ENCODE assay signal across 10 cellular contexts in the genomic region with DNA sequence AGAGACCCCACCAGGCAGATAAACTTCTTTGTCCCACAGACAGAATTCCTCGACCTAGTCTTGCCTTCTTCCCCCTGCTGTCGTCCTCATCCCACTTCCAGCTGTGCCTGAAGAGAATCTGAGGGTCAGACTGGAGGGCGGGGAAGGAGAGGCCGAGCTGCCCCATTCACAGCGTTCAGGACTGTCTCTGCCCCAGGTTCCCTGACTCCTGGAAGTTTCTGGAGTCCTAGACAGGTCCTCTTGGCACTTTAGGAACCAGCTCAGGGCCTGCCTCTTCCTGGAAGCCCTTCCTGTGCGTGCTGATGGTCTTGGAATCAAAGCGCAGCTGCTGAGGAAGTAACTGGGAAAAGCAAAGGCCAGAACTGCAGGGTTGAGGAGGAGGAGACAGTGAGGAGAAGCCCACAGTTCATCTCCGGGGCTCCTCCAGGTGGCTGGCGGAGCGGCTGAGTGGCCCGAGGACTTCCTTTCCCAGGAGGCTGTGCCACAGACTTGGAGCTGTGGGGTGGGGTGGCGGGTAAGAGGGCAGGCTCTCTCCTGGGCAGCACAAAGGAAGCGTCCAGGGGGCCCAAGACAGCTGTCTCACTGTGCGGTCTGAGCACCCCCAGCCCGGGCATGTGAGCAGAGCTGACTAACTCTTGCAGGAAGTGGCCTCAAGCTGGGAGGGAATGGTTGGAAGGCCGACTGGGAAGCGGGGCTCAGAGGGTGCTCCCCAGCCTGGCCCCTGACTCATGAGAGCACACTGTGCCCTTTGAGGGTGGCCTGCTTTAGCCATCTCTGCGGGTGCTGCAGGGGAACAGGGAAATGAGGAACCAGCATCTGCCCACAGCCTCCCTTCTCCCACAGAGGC. TPM values are rescaled to one million over a fixed set of nuclear protein-coding genes. Genes with fewer than 3 reads are reported as not detected.
DNase-seq lines count a peak whose midpoint lies in the region; ATAC-seq, FAIRE-seq and TF ChIP-seq lines count a peak whose summit lies in the region.
"Had no signal": no experiment of that assay in that cellular context is flagged by ENCODE, and none has a peak within 500 bp of the region (broad histone marks: within the 10 kb centered on the region; RNA-seq: fewer than 3 reads in every experiment).

No MANE protein-coding gene starts in this region.

- no peak overlapping the region for H4K12ac ChIP-seq in trophoblast cell (ENCODE audit: low read depth, low read length)

- peaks cover 2% of the 10 kb centered on the region for H3K27me3 Mint-ChIP-seq in T-helper 2 cell treated with Interferon-gamma antibody and Interleukin-4, amounts not matched to agents 5 μg/mL and 100 μg/mL, for 36 hours (ENCODE audit: low read depth)
- H3K27me3 Mint-ChIP-seq: activated naive CD4-positive, alpha-beta T cell treated with anti-CD3 and anti-CD28 coated beads, Interleukin-2, amount 50 U/mL, for 24 hours had no signal

- peak overlapping the region; percentile 99 for H3K27ac ChIP-seq in RWPE1
- no peak overlapping the region for H3K27ac ChIP-seq in trophoblast cell (ENCODE audit: low read depth, low read length)
- H3K27ac ChIP-seq in spleen, result peak overlapping the region in 3 of 8 donors; percentile 3 to 42 (median 10)

- peak overlapping the region; percentile 17 for H3K14ac ChIP-seq in trophoblast cell (ENCODE audit: low read length)

- H3K4ac ChIP-seq in trophoblast cell (ENCODE audit: low read depth, low read length), result no peak overlapping the region

- no peak for ATAC-seq in HG02571 (IDR thresholded peaks at IDR 0.05; ENCODE audit: unreplicated experiment)

- H3K27me3 ChIP-seq in trophoblast cell (ENCODE audit: insufficient read depth, low read length) (no peaks in the 10 kb centered on the region), spleen (replicated peaks in 1 of 7) (no peaks in the 10 kb centered on the region)
- H3K27me3 ChIP-seq: foreskin keratinocyte had no signal

- H3K9me3 Mint-ChIP-seq in T-helper 2 cell treated with Interferon-gamma antibody and Interleukin-4, amounts not matched to agents 5 μg/mL and 100 μg/mL, for 36 hours, result no peaks in the 10 kb centered on the region
- H3K9me3 Mint-ChIP-seq: activated naive CD4-positive, alpha-beta T cell treated with anti-CD3 and anti-CD28 coated beads, Interleukin-2, amount 50 U/mL, for 24 hours had no signal

- no peak overlapping the region for H2BK5ac ChIP-seq in trophoblast cell (ENCODE audit: low read depth, low read length, poor library complexity)

- H2BK120ac ChIP-seq in trophoblast cell (ENCODE audit: insufficient read depth, low read length, poor library complexity), result peak overlapping the region; percentile 6

- H3K79me2 ChIP-seq in trophoblast cell (ENCODE audit: control insufficient read depth, insufficient read depth, low read length, poor library complexity), result no peaks in the 10 kb centered on the region

- TF ChIP-seq POLR2A in H54 (IDR thresholded peaks at IDR 0.05; ENCODE audit: low read depth, low read length) (peak; percentile 51), spleen (IDR thresholded peaks at IDR 0.05) (no peak)

- peak overlapping the region; percentile 56 for H2AK5ac ChIP-seq in trophoblast cell (ENCODE audit: low read length)

- intact Hi-C loops in spleen (cut with DNase I; ENCODE audit: low total_unique reads), result no loop called here

- H3K36me3 Mint-ChIP-seq in T-helper 2 cell treated with Interferon-gamma antibody and Interleukin-4, amounts not matched to agents 5 μg/mL and 100 μg/mL, for 36 hours (ENCODE audit: low read depth), result no peaks in the 10 kb centered on the region
- H3K36me3 Mint-ChIP-seq: activated naive CD4-positive, alpha-beta T cell treated with anti-CD3 and anti-CD28 coated beads, Interleukin-2, amount 50 U/mL, for 24 hours had no signal

- peaks cover 17 to 19% of the 10 kb centered on the region in 2 experiments for H3K4me1 ChIP-seq in trophoblast cell (ENCODE audit: control insufficient read depth in 1 of 2, insufficient read depth in 2 of 2, low read length in 2 of 2)
- peaks cover 0 to 16% (median 6%) of the 10 kb centered on the region in 6 donors for H3K4me1 ChIP-seq in spleen

- no peak overlapping the region for H3K27ac Mint-ChIP-seq in T-helper 2 cell treated with Interferon-gamma antibody and Interleukin-4, amounts not matched to agents 5 μg/mL and 100 μg/mL, for 36 hours
- H3K27ac Mint-ChIP-seq: activated naive CD4-positive, alpha-beta T cell treated with anti-CD3 and anti-CD28 coated beads, Interleukin-2, amount 50 U/mL, for 24 hours had no signal

- FAIRE-seq in H54 (lab: Jason Lieb, UNC), result peak; percentile 70

- H3K9me3 ChIP-seq in trophoblast cell (ENCODE audit: insufficient read depth, low read depth, low read length) (no peaks in the 10 kb centered on the region), spleen (no peaks in the 10 kb centered on the region)

- no peak overlapping the region for H2AFZ ChIP-seq in trophoblast cell (ENCODE audit: insufficient read depth, low read length, poor library complexity)

- peak; percentile 89 for DNase-seq in H54 (ENCODE audit: insufficient read length, low spot score)
- no peak for DNase-seq in RWPE1 (ENCODE audit: low spot score)
- DNase-seq in fibroblast of pulmonary artery (ENCODE audit: low read depth), result peak; percentile 29
- DNase-seq in trophoblast cell, result peak; percentile 34 to 36
- DNase-seq in T-helper 2 cell treated with Interferon-gamma antibody and Interleukin-4, amounts not matched to agents 5 μg/mL and 100 μg/mL, for 36 hours (ENCODE audit: low spot score), result no peak
- no peak for DNase-seq in spleen
- no peak for DNase-seq in stimulated activated CD4-positive, alpha-beta T cell treated with anti-CD3 and anti-CD28 coated beads, Interleukin-1b, Interleukin-23, amount 100 ng/mL, for 48 hours

- no peaks in the 10 kb centered on the region for H3K36me3 ChIP-seq in trophoblast cell (ENCODE audit: control insufficient read depth in 1 of 2, insufficient read depth in 2 of 2, low read length in 2 of 2)
- no peaks in the 10 kb centered on the region for H3K36me3 ChIP-seq in spleen

- H3K79me1 ChIP-seq in trophoblast cell (ENCODE audit: low read length), result peaks cover 28% of the 10 kb centered on the region

- no peak for TF ChIP-seq CTCF in RWPE1 (conservative IDR thresholded peaks at IDR 0.05; ENCODE audit: low read depth)
- TF ChIP-seq CTCF in fibroblast of pulmonary artery (IDR thresholded peaks at IDR 0.05; ENCODE audit: low read length, missing control alignments), result no peak
- no peak for TF ChIP-seq CTCF in spleen (IDR thresholded peaks at IDR 0.05 in 8 of 11, conservative IDR thresholded peaks at IDR 0.05 in 3 of 11)

- H4K91ac ChIP-seq in trophoblast cell (ENCODE audit: low read depth, low read length), result peak overlapping the region; percentile 62

- H2BK12ac ChIP-seq in trophoblast cell (ENCODE audit: low read length), result peak overlapping the region; percentile 71

- no peak overlapping the region for H3K4me3 ChIP-seq in fibroblast of pulmonary artery (replicated peaks; ENCODE audit: low read depth, low read length)
- no peak overlapping the region for H3K4me3 ChIP-seq in trophoblast cell (ENCODE audit: low read depth, low read length)
- no peak overlapping the region for H3K4me3 ChIP-seq in spleen

- CTCF ChIA-PET in RWPE1 (lab: Yijun Ruan, JAX), result interaction anchor here (1.4 to 1.6 kb wide), 3 partner anchors 19 to 80 kb away, joined by 4 to 5 read pairs (median 5); partner anchors contain the start of gene SDC1

- WGBS in trophoblast cell (ENCODE audit: extremely low coverage, insufficient coverage, insufficient read length), result no CpG with 5 or more reads among the region's 18 CpGs
- WGBS in spleen, 5 donors, result 54 to 74% (median 64%) methylated on average over 15 to 18 of the region's 18 CpGs

- H3K4me1 Mint-ChIP-seq in T-helper 2 cell treated with Interferon-gamma antibody and Interleukin-4, amounts not matched to agents 5 μg/mL and 100 μg/mL, for 36 hours (ENCODE audit: low read depth), result no peaks in the 10 kb centered on the region
- H3K4me1 Mint-ChIP-seq: activated naive CD4-positive, alpha-beta T cell treated with anti-CD3 and anti-CD28 coated beads, Interleukin-2, amount 50 U/mL, for 24 hours had no signal

- H3K4me2 ChIP-seq in trophoblast cell (ENCODE audit: low read length), result no peak overlapping the region

- H4K8ac ChIP-seq in trophoblast cell (ENCODE audit: low read depth, low read length), result peak overlapping the region; percentile 13

- POLR2A ChIA-PET in RWPE1 (lab: Yijun Ruan, JAX; ENCODE audit: low non-redundant PET), result no interaction called here

- no peak overlapping the region for H3K9ac ChIP-seq in trophoblast cell (ENCODE audit: low read length)

- no peak overlapping the region for H3K4me3 Mint-ChIP-seq in T-helper 2 cell treated with Interferon-gamma antibody and Interleukin-4, amounts not matched to agents 5 μg/mL and 100 μg/mL, for 36 hours
- H3K4me3 Mint-ChIP-seq: activated naive CD4-positive, alpha-beta T cell treated with anti-CD3 and anti-CD28 coated beads, Interleukin-2, amount 50 U/mL, for 24 hours had no signal

- H3K18ac ChIP-seq in trophoblast cell (ENCODE audit: low read length), result no peak overlapping the region

- no peak overlapping the region for H3K23ac ChIP-seq in trophoblast cell (ENCODE audit: low read length)

RNA-seq across cellular contexts. Expression of gene SDC1, which starts 39.5 kb away (rescaled TPM):
- 402 and 444 TPM in 2 replicates for polyA plus RNA-seq in trophoblast cell (2013)
- total RNA-seq in spleen, result 10 to 100 TPM in 6 of 7 donors, 1 to 10 TPM in 1; 6.0 to 43.8 (median 21.7) TPM
- 1 to 10 TPM in 1 of 3 donors, under 1 TPM in 2; 0.54 to 3.5 (median 0.85) TPM for polyA plus RNA-seq in spleen

Comparison
In these comparisons a context has a peak if more than half of its experiments do, and no peak if none do; other contexts are left out.
1. DNase-seq: peak in H54 (single experiment), fibroblast of pulmonary artery (single experiment) and trophoblast cell (2 of 2); none in RWPE1 (single experiment), T-helper 2 cell treated with Interferon-gamma antibody and Interleukin-4, amounts not matched to agents 5 μg/mL and 100 μg/mL, for 36 hours (single experiment), spleen (single experiment) and stimulated activated CD4-positive, alpha-beta T cell treated with anti-CD3 and anti-CD28 coated beads, Interleukin-1b, Interleukin-23, amount 100 ng/mL, for 48 hours (single experiment).